ENCODE assay signal across 9 cellular contexts in the genomic region with DNA sequence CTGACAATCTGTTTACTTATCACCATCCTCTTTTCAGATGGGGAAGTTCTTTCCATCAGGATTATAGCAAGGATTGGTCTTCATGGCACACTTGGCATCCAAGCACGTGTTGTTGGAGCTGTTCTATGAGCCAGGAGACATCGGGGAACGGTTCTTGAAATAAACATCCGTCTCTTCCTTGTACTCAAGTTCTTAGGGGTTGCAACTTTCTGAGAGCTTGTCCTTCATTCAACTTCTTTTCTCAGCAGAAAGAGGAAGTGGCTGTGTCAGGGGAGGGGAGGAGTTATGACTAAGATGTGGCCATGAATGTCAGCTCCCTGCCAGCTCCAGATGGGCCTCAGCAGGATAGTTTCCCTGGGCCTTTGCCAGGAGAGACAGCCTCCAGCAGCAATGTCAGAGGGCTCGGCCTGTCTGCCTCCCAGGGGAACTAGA. TPM values are rescaled to one million over a fixed set of nuclear protein-coding genes. Genes with fewer than 3 reads are reported as not detected.
DNase-seq lines count a peak whose midpoint lies in the region; ATAC-seq and TF ChIP-seq lines count a peak whose summit lies in the region.
"Not testable (repeated sequence)": the region's sequence is repeated elsewhere in the genome, so short reads cannot be mapped to it uniquely, and the experiment has no call there.
"Had no signal": no experiment of that assay in that cellular context is flagged by ENCODE, and none has a peak within 500 bp of the region (broad histone marks: within the 10 kb centered on the region; RNA-seq: fewer than 3 reads in every experiment).

No MANE protein-coding gene starts in this region.

- 10 to 13% methylated on average over 4 of the region's 5 CpGs for WGBS in heart right ventricle, 2 donors
- 0% methylated on average over 4 of the region's 5 CpGs for WGBS in prostate gland

- intact Hi-C loops in heart right ventricle (cut with DNase I); prostate gland (cut with DNase I): not testable (repeated sequence)

- peaks cover 0 to 11% (median 7%) of the 10 kb centered on the region in 9 donors for H3K4me1 ChIP-seq in heart right ventricle
- not testable (repeated sequence) for H3K4me1 ChIP-seq in prostate gland (replicated peaks)

- TF ChIP-seq CTCF in heart right ventricle (IDR thresholded peaks at IDR 0.05); prostate gland (IDR thresholded peaks at IDR 0.05): not testable (repeated sequence)

- H3K27me3 ChIP-seq in heart right ventricle; prostate gland (replicated peaks; ENCODE audit: insufficient read depth): not testable (repeated sequence)

- TF ChIP-seq POLR2A in Raji (IDR thresholded peaks at IDR 0.05; ENCODE audit: insufficient read depth, low read depth, low read length): peak; percentile 34; the same call in 1 of the 2 replicates
- peak; percentile 17 for TF ChIP-seq POLR2A in prostate gland (IDR thresholded peaks at IDR 0.05)

- peak overlapping the region in 8 of 10 donors; percentile 23 to 82 (median 70) for H3K27ac ChIP-seq in heart right ventricle
- H3K27ac ChIP-seq in prostate gland: not testable (repeated sequence)

- not testable (repeated sequence) for H3K36me3 ChIP-seq in heart right ventricle, prostate gland

- H3K4me3 ChIP-seq in Jurkat, Clone E6-1 (ENCODE audit: low read length); heart right ventricle; prostate gland: not testable (repeated sequence)

- ATAC-seq in GM18870 (IDR thresholded peaks at IDR 0.05; ENCODE audit: unreplicated experiment) (peak; percentile 74), HG02763 (IDR thresholded peaks at IDR 0.05; ENCODE audit: unreplicated experiment) (peak; percentile 73), heart right ventricle (peak; percentile 92 to 98 (median 94))

- H3K9me3 ChIP-seq in heart right ventricle, prostate gland: not testable (repeated sequence)

- DNase-seq in AML-193 (lab: John Stamatoyannopoulos, UW): peak; percentile 15 to 32
- DNase-seq in Jurkat, Clone E6-1 (ENCODE audit: low read depth, low spot score): peak; percentile 44
- DNase-seq in amniotic epithelial cell (ENCODE audit: low read depth): peak; percentile 73
- peak in 1 of 2 donors; percentile 34 for DNase-seq in heart right ventricle
- DNase-seq in prostate gland (ENCODE audit: low spot score): peak; percentile 44

RNA-seq across cellular contexts. Expression of a gene that starts 15.9 kb away (rescaled TPM):
- polyA plus RNA-seq in Jurkat, Clone E6-1 (2012; ENCODE audit: insufficient read depth, insufficient read length): 27.4 TPM
- 10 to 100 TPM in 2 of 10 donors, 1 to 10 TPM in 8; 5.8 to 11.4 (median 8.1) TPM for total RNA-seq in heart right ventricle
- polyA plus RNA-seq in heart right ventricle: 10 to 100 TPM; 11.2 to 23.4 TPM
- total RNA-seq in prostate gland: 100 to 1,000 TPM in 1 of 2 donors, 10 to 100 TPM in 1; 67.8 to 142 TPM

RNA-seq across cellular contexts. Expression of a gene that starts 20.8 kb away (rescaled TPM):
- 17.1 TPM for polyA plus RNA-seq in Jurkat, Clone E6-1 (2012; ENCODE audit: insufficient read depth, insufficient read length)
- total RNA-seq in heart right ventricle (1 to 10 TPM in 4 of 10 donors, not detected in 6; 1.3 to 5.7 (median 1.4) TPM), prostate gland (1 to 10 TPM in 1 of 2 donors, under 1 TPM in 1; 0.80 to 4.5 TPM)
- polyA plus RNA-seq in heart right ventricle: 1 to 10 TPM in 1 of 2 donors, under 1 TPM in 1; 0.77 to 4.2 TPM
- total RNA-seq: skeletal muscle tissue had no signal

RNA-seq across cellular contexts. Expression of a gene that starts 36.1 kb away (rescaled TPM):
- 6.2 TPM for polyA plus RNA-seq in Jurkat, Clone E6-1 (2012; ENCODE audit: insufficient read depth, insufficient read length)
- total RNA-seq in heart right ventricle (1 to 10 TPM in 3 of 10 donors, under 1 TPM in 7; 0.24 to 1.3 (median 0.65) TPM), prostate gland (1 to 10 TPM in 1 of 2 donors, not detected in 1; 1.0 TPM)
- 1 to 10 TPM in 1 of 2 donors, under 1 TPM in 1; 0.99 to 1.9 TPM for polyA plus RNA-seq in heart right ventricle

Comparison
In these comparisons a context has a peak if more than half of its experiments do, and no peak if none do; other contexts are left out.
1. RNA of a gene that starts 15.9 kb away (total RNA-seq): 67.8 to 142 TPM in prostate gland; 5.8 to 11.4 TPM in heart right ventricle; every median in the first group is over 4 times any median in the second.
2. Peak in every context shown above with its lines, with median percentiles within 50 percentile points of each other: ATAC-seq.